9 cellular contexts compared by ENCODE assay signal in genomic region chr9:136286987-136287379, GRCh38. TPM values are rescaled to one million over a fixed set of nuclear protein-coding genes. Genes with fewer than 3 reads are reported as not detected.
"Had no signal": no experiment of that assay in that cellular context is flagged by ENCODE, and none has a peak within 500 bp of the region (broad histone marks: within the 10 kb centered on the region; RNA-seq: fewer than 3 reads in every experiment).

No MANE protein-coding gene starts in this region.

- H3K4me1 ChIP-seq: HAP-1 had no signal

- H3K36me3 ChIP-seq: HAP-1 had no signal

- H3K4me3 ChIP-seq: GM23248, HAP-1 had no signal

- H3K27ac ChIP-seq: GM23248 had no signal

- H2AFZ ChIP-seq: GM23248 had no signal

- ATAC-seq: HCT116 had no signal

- FAIRE-seq: HTR-8/SVneo had no signal

- DNase-seq: GM23248, GOT3, H7, KG1 had no signal

- H3K9me3 ChIP-seq: HAP-1 had no signal

- H3K9ac ChIP-seq: GM23248 had no signal

RNA-seq across cellular contexts. Expression of gene CCDC187, which starts 16.9 kb away (rescaled TPM):
- total RNA-seq: GM23248, H4, H7 had no signal
- polyA plus RNA-seq: GM23248 had no signal

RNA-seq across cellular contexts. Expression of gene GPSM1, which starts 40.4 kb away (rescaled TPM):
- polyA plus RNA-seq: IgD-negative memory B cell had no signal
